ENCODE assay signal across 11 cellular contexts in the genomic region with DNA sequence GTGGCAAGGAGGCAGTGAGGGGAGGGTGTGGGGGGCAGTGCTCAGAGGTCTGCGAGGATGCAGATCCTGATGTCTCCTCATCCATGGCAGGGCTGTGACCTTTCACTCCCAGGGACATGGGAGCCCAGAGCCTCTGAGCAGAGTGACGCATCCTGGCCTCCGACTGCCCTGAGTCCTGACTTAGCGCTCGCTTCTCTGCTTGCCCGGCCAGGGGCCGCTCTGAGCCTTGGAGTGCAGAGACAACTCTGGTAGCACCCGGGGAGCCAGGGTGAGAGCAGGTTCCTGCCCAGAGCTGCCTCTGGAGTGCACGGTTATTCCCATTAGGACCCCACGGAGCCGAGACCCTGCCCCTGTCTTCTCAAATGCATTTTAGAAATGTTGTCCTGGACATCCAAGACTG.
"Had no signal": no experiment of that assay in that cellular context is flagged by ENCODE, and none has a peak within 500 bp of the region (broad histone marks: within the 10 kb centered on the region; RNA-seq: fewer than 3 reads in every experiment).

No MANE protein-coding gene starts in this region.

- H3K27ac Mint-ChIP-seq: GM23338, H9, HFFc6 had no signal

- H3K4me1 ChIP-seq: HAP-1 had no signal

- H3K9ac ChIP-seq: GM23248 had no signal

- ATAC-seq: GM23338, HCT116 had no signal

- H3K4me3 Mint-ChIP-seq: GM23338, H9, HFFc6 had no signal

- H3K36me3 ChIP-seq: HAP-1 had no signal

- H3K4me3 ChIP-seq: GM23248, GM23338, HAP-1 had no signal

- FAIRE-seq: H1, H54 had no signal

- H3K27ac ChIP-seq: GM23248 had no signal

- DNase-seq: GM23248, GOT3, H7, H9, HCEC 1CT, HFFc6 had no signal

- H3K9me3 ChIP-seq: HAP-1 had no signal
